In the genomic region with DNA sequence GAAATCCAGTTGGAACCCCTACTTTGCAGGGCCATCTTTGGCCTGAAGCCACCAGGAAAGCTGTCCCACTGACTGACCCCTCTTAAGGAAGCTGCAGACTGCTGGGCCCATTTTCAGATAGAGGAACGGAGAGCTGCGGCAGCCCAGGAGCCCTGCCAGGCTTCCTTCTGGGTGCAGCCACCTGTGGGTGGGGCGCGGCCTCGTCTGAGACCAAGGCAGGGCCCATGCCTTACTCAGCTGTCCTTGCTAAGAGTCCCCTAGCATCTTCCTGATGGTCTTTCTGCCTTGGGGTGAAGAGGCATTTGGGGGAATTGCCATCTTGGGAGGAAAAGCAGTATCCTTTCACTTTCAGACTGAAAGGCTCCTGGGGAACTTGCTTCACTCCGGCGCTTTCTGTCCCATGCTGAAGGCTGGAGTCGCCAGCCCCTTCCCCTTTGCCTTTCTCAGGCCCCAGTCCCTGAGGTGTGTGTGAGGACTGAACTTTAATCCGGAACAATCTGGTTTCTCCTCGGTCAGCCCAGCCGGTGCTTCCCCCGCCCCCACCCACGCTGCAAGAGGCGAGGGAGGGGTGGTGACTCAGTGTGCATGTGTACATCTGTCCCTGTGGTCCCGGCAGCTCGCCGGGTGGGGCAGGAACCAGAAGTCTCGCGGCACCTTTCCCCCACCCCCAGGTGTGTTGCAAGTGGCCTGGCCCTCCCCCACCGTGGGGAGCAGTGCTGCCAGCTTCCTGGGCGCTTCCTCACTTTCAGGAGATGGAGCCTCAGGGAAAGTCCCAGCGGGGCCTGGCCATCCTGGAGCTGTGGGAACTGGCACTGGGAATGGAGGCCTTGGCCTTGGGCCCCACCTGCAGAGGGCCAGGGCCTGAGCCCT, we compare ENCODE assay signal across 8 cellular contexts. TPM values are rescaled to one million over a fixed set of nuclear protein-coding genes. Genes with fewer than 3 reads are reported as not detected.
DNase-seq lines count a peak whose midpoint lies in the region; ATAC-seq and TF ChIP-seq lines count a peak whose summit lies in the region.

No MANE protein-coding gene starts in this region.

- no peaks in the 10 kb centered on the region for H3K9me3 ChIP-seq in PC-9 (ENCODE audit: insufficient read depth, low read depth)
- no peaks in the 10 kb centered on the region for H3K9me3 ChIP-seq in uterus

- H3K36me3 ChIP-seq in PC-9 (ENCODE audit: low read depth) = peaks cover 46% of the 10 kb centered on the region
- no peaks in the 10 kb centered on the region for H3K36me3 ChIP-seq in uterus

- H3K4me2 ChIP-seq in PC-9 = peak overlapping the region; percentile 95

- DNase-seq in GM03348 (ENCODE audit: low spot score) = peak; percentile 93
- DNase-seq in PC-9 = peak; percentile 93 to 98
- peak; percentile 80 to 88 for DNase-seq in activated T-helper 1 cell treated with anti-CD3 and anti-CD28 coated beads, Interleukin-2, amount 50 U/mL, for 16 hours (ENCODE audit: low read depth in 1 of 2, low spot score in 1 of 2)
- peak; percentile 91 to 95 for DNase-seq in foreskin fibroblast
- DNase-seq in pulmonary artery endothelial cell (ENCODE audit: low read depth, low spot score) = peak; percentile 41
- peak; percentile 87 for DNase-seq in uterus

- POLR2A ChIA-PET in PC-9 (lab: Charles Lee; ENCODE audit: unreplicated experiment) = interaction anchor here (0.5 to 0.7 kb wide), 5 partner anchors 9 to 1093 kb away, joined by 3 to 12 read pairs (median 4); a partner anchor contains a TSS

- H3K27ac ChIP-seq in PC-9 (peak overlapping the region; percentile 96), uterus (peak overlapping the region; percentile 85 to 94)

- H3F3A ChIP-seq in PC-9 (ENCODE audit: insufficient read depth, low read depth) = peaks cover 71% of the 10 kb centered on the region

- H3K27me3 ChIP-seq in PC-9 (ENCODE audit: insufficient read depth, low read depth) = no peaks in the 10 kb centered on the region
- H3K27me3 ChIP-seq in uterus = no peaks in the 10 kb centered on the region

- TF ChIP-seq CTCF in PC-9 (conservative IDR thresholded peaks at IDR 0.05) (no peak), foreskin fibroblast (IDR thresholded peaks at IDR 0.05; ENCODE audit: low read depth, low read length) (no peak), uterus (IDR thresholded peaks at IDR 0.05) (no peak)

- CTCF ChIA-PET in PC-9 (lab: Charles Lee) = interaction anchor here (0.6 to 1.6 kb wide), 3 partner anchors 8 to 35 kb away, joined by 3 to 14 read pairs (median 11); no protein-coding TSS in a partner anchor

- BruUV-seq in PC-9 (replicated peaks; lab: Mats Ljungman, UMichigan) = TSS peak; percentile 54

- no peaks in the 10 kb centered on the region for H3K9me2 ChIP-seq in PC-9 (ENCODE audit: insufficient read depth)

- ATAC-seq in HG02885 (IDR thresholded peaks at IDR 0.05; ENCODE audit: poor library complexity, unreplicated experiment) (peak; percentile 50), GM18520 (IDR thresholded peaks at IDR 0.05; ENCODE audit: unreplicated experiment) (no peak)

- peak in 1 of 2 donors; percentile 22 for TF ChIP-seq POLR2A in uterus (IDR thresholded peaks at IDR 0.05)

- H3K79me2 ChIP-seq in PC-9 (ENCODE audit: low read depth) = peaks cover 72% of the 10 kb centered on the region

- H4K20me1 ChIP-seq in PC-9 (ENCODE audit: insufficient read depth) = no peaks in the 10 kb centered on the region; the same call in 1 of the 2 replicates

- H3K4me1 ChIP-seq in PC-9 (replicated peaks; ENCODE audit: insufficient read depth) (peaks cover 56% of the 10 kb centered on the region), uterus (peaks cover 14 to 38% of the 10 kb centered on the region in 2 donors)

- H3K4me3 ChIP-seq in PC-9 (peak overlapping the region; percentile 94), foreskin fibroblast (ENCODE audit: low read depth in 1 of 2, low read length in 2 of 2) (peak overlapping the region; percentile 49 to 73), uterus (peak overlapping the region; percentile 4 to 29)

- no peak overlapping the region for H2AFZ ChIP-seq in PC-9

- intact Hi-C loops in PC-9 (cut with micrococcal nuclease; ENCODE audit: unreplicated experiment) (loop anchor here (1.0 to 10.0 kb wide), 7 partner anchors 55 to 1092 kb away; a partner anchor contains a TSS), uterus (cut with DNase I; ENCODE audit: low total_unique reads) (no loop called here)

RNA-seq across cellular contexts. Expression of a gene that starts 5.1 kb away (rescaled TPM):
- 18.7 and 18.9 TPM in 2 replicates for total RNA-seq in PC-9 (2021)
- total RNA-seq in pulmonary artery endothelial cell = 5.7 and 6.3 TPM in 2 replicates
- total RNA-seq in uterus = 10 to 100 TPM in 1 of 4 donors, 1 to 10 TPM in 3; 2.5 to 11.5 (median 8.5) TPM

RNA-seq across cellular contexts. Expression of a gene that starts 35.1 kb away (rescaled TPM):
- total RNA-seq in PC-9 (2021) = 72.3 and 88.7 TPM in 2 replicates
- total RNA-seq in pulmonary artery endothelial cell = 41.0 and 54.5 TPM in 2 replicates
- total RNA-seq in uterus = 100 to 1,000 TPM in 1 of 4 donors, 10 to 100 TPM in 3; 39.1 to 186 (median 69.1) TPM

Comparison
In these comparisons a context has a peak if more than half of its experiments do, and no peak if none do; other contexts are left out.
1. DNase-seq: peak in every context shown above with its lines; median percentile 96 in PC-9; 93 in GM03348; 93 in foreskin fibroblast; 87 in uterus; 84 in activated T-helper 1 cell treated with anti-CD3 and anti-CD28 coated beads, Interleukin-2, amount 50 U/mL, for 16 hours; 41 in pulmonary artery endothelial cell.
2. H3K4me3 ChIP-seq: peak in every context shown above with its lines; median percentile 94 in PC-9; 61 in foreskin fibroblast; 16 in uterus.